10 cellular contexts compared by ENCODE assay signal in genomic region chr1:201917362-201918033, GRCh38. TPM values are rescaled to one million over a fixed set of nuclear protein-coding genes. Genes with fewer than 3 reads are reported as not detected.
A peak's percentile ranks its signal among the peaks of the same experiment; 100 is the strongest.
DNase-seq lines count a peak whose midpoint lies in the region; ATAC-seq lines count a peak whose summit lies in the region.
"Had no signal": no experiment of that assay in that cellular context is flagged by ENCODE, and none has a peak within 500 bp of the region (broad histone marks: within the 10 kb centered on the region; RNA-seq: fewer than 3 reads in every experiment).

No MANE protein-coding gene starts in this region.

- H3K27ac ChIP-seq in esophagus (ENCODE audit: low read depth in 2 of 2, low read length in 1 of 2) (peak overlapping the region; percentile 83), urinary bladder (ENCODE audit: low read depth) (peak overlapping the region; percentile 91)

- no peak overlapping the region for H3K4me3 ChIP-seq in esophagus (ENCODE audit: low read depth in 1 of 2, low read length in 2 of 2)
- H3K4me3 ChIP-seq in urinary bladder (ENCODE audit: low read depth, low read length): no peak overlapping the region

- 57 to 65% methylated on average over 7 of the region's 7 CpGs for WGBS in esophagus, 2 donors
- WGBS in urinary bladder: 31% methylated on average over 7 of the region's 7 CpGs

- H3K36me3 Mint-ChIP-seq in effector memory CD8-positive, alpha-beta T cell (ENCODE audit: insufficient read depth): no peaks in the 10 kb centered on the region
- H3K36me3 Mint-ChIP-seq: activated naive CD8-positive, alpha-beta T cell treated with anti-CD3 and anti-CD28 coated beads for 36 hours; memory B cell had no signal

- no peaks in the 10 kb centered on the region for H3K9me3 ChIP-seq in esophagus (ENCODE audit: control insufficient read depth in 2 of 2, insufficient read depth in 1 of 2, low read depth in 1 of 2, low read length in 1 of 2)

- no peaks in the 10 kb centered on the region for H3K27me3 ChIP-seq in esophagus (ENCODE audit: control insufficient read depth in 1 of 2, insufficient read depth in 2 of 2, low read length in 2 of 2)

- DNase-seq in RKO (ENCODE audit: low spot score): peak; percentile 49
- DNase-seq in mucosa of gallbladder (ENCODE audit: low spot score): peak; percentile 51
- DNase-seq in effector memory CD8-positive, alpha-beta T cell: no peak
- DNase-seq: activated naive CD8-positive, alpha-beta T cell treated with anti-CD3 and anti-CD28 coated beads for 36 hours; NCI-H187 had no signal

- H3K27ac Mint-ChIP-seq in effector memory CD8-positive, alpha-beta T cell: no peak overlapping the region
- H3K27ac Mint-ChIP-seq: activated naive CD8-positive, alpha-beta T cell treated with anti-CD3 and anti-CD28 coated beads for 36 hours; memory B cell had no signal

- H3K4me1 Mint-ChIP-seq in effector memory CD8-positive, alpha-beta T cell (ENCODE audit: low read depth in 2 of 2): no peaks in the 10 kb centered on the region
- H3K4me1 Mint-ChIP-seq: activated naive CD8-positive, alpha-beta T cell treated with anti-CD3 and anti-CD28 coated beads for 36 hours; memory B cell had no signal

- H3K27me3 Mint-ChIP-seq in effector memory CD8-positive, alpha-beta T cell: peaks cover 38 to 58% of the 10 kb centered on the region in 2 donors

- no peak for ATAC-seq in effector memory CD8-positive, alpha-beta T cell (replicated peaks)
- ATAC-seq in GM19463 (IDR thresholded peaks at IDR 0.05; ENCODE audit: unreplicated experiment): no peak
- ATAC-seq in GM21825 (IDR thresholded peaks at IDR 0.05; ENCODE audit: unreplicated experiment): no peak

- no peaks in the 10 kb centered on the region for H3K9me3 Mint-ChIP-seq in effector memory CD8-positive, alpha-beta T cell
- H3K9me3 Mint-ChIP-seq: activated naive CD8-positive, alpha-beta T cell treated with anti-CD3 and anti-CD28 coated beads for 36 hours; memory B cell had no signal

- H3K4me3 Mint-ChIP-seq in effector memory CD8-positive, alpha-beta T cell: no peak overlapping the region
- H3K4me3 Mint-ChIP-seq: activated naive CD8-positive, alpha-beta T cell treated with anti-CD3 and anti-CD28 coated beads for 36 hours; memory B cell had no signal

- H3K36me3 ChIP-seq in esophagus (ENCODE audit: control insufficient read depth in 2 of 2, insufficient read depth in 2 of 2, low read length in 1 of 2) (no peaks in the 10 kb centered on the region), urinary bladder (ENCODE audit: insufficient read depth) (no peaks in the 10 kb centered on the region)

- peaks cover 0 to 5% of the 10 kb centered on the region in 2 donors for H3K4me1 ChIP-seq in esophagus (ENCODE audit: control insufficient read depth in 2 of 2, insufficient read depth in 2 of 2, low read length in 1 of 2)
- no peaks in the 10 kb centered on the region for H3K4me1 ChIP-seq in urinary bladder (ENCODE audit: insufficient read depth)

RNA-seq across cellular contexts. Expression of gene SHISA4, which starts 28.8 kb away (rescaled TPM):
- 1 to 10 TPM; 2.3 to 3.7 TPM for polyA plus RNA-seq in esophagus
- total RNA-seq in mucosa of gallbladder: 29.4 TPM
- 10.1 TPM for total RNA-seq in urinary bladder
- 32.7 TPM for polyA plus RNA-seq in urinary bladder
- total RNA-seq: activated naive CD8-positive, alpha-beta T cell treated with anti-CD3 and anti-CD28 coated beads for 36 hours had no signal

RNA-seq across cellular contexts. Expression of gene LMOD1, which starts 28.9 kb away (rescaled TPM):
- polyA plus RNA-seq in esophagus (10 to 100 TPM; 30.2 to 60.4 TPM), urinary bladder (731 TPM)
- total RNA-seq in mucosa of gallbladder (257 TPM), urinary bladder (71.7 TPM)
- total RNA-seq: activated naive CD8-positive, alpha-beta T cell treated with anti-CD3 and anti-CD28 coated beads for 36 hours had no signal

RNA-seq across cellular contexts. Expression of gene TIMM17A, which starts 37.8 kb away (rescaled TPM):
- 10 to 100 TPM; 21.7 to 37.4 TPM for polyA plus RNA-seq in esophagus
- 37.5 TPM for total RNA-seq in mucosa of gallbladder
- 27.2 TPM for total RNA-seq in urinary bladder
- 42.0 TPM for polyA plus RNA-seq in urinary bladder

Comparison
In these comparisons a context has a peak if more than half of its experiments do, and no peak if none do; other contexts are left out.
1. DNase-seq: peak in RKO (single experiment) and mucosa of gallbladder (single experiment); none in effector memory CD8-positive, alpha-beta T cell (0 of 3).